In genomic region chr5:178762391-178762790, GRCh38 we compare ENCODE assay signal across 27 cellular contexts.
"Had no signal": no experiment of that assay in that cellular context is flagged by ENCODE, and none has a peak within 500 bp of the region (broad histone marks: within the 10 kb centered on the region; RNA-seq: fewer than 3 reads in every experiment).

No MANE protein-coding gene starts in this region.

- ATAC-seq: foreskin keratinocyte; gastroesophageal sphincter; heart left ventricle; left cardiac atrium; left lung; naive thymus-derived CD8-positive, alpha-beta T cell; sciatic nerve; stimulated activated naive B cell treated with anti-CD40 and anti-IgM and Interleukin-4, amounts not matched to agents 10 μg/mL and 1 μg/mL and 100 μg/mL, for 72 hours; upper lobe of right lung had no signal

- DNase-seq: cerebellar nuclear complex; effector CD8-positive, alpha-beta T cell; endodermal cell; erythroblast; foreskin keratinocyte; heart left ventricle; left cardiac atrium; left lung; naive thymus-derived CD8-positive, alpha-beta T cell; nephron progenitor cell; nucleus accumbens; stimulated activated CD4-positive, alpha-beta T cell treated with anti-CD3 and anti-CD28 coated beads, Interleukin-2, amount 100 ng/mL, for 24 hours; stimulated activated CD4-positive, alpha-beta T cell treated with anti-CD3 and anti-CD28 coated beads, Interleukin-4, amount 100 ng/mL, for 4 hours; stimulated activated naive B cell treated with anti-CD40 and anti-IgM and Interleukin-4, amounts not matched to agents 10 μg/mL and 1 μg/mL and 100 μg/mL, for 72 hours; upper lobe of right lung had no signal

- H3K4me3 Mint-ChIP-seq: dendritic cell treated with granulocyte-macrophage colony-stimulating factor and Interleukin-4, amounts not matched to agents 40 ng/mL and 50 ng/mL, for 4 days; endodermal cell; naive thymus-derived CD8-positive, alpha-beta T cell; nephron progenitor cell; stimulated activated naive B cell treated with anti-CD40 and anti-IgM and Interleukin-4, amounts not matched to agents 10 μg/mL and 1 μg/mL and 100 μg/mL, for 72 hours; stimulated activated naive CD8-positive, alpha-beta T cell treated with anti-CD3 and anti-CD28 coated beads, Interleukin-15, Interleukin-2, amounts not matched to agents 100 ng/mL and 50 ng/mL, for 24 hours had no signal

- H3K27ac ChIP-seq: foreskin keratinocyte, gastroesophageal sphincter, heart left ventricle, hepatocyte, left lung, prostate gland, right atrium auricular region, thoracic aorta, tibial nerve, upper lobe of right lung, vagina had no signal

- H3K27me3 ChIP-seq: foreskin keratinocyte, gastroesophageal sphincter, hepatocyte, left lung, right atrium auricular region, tibial nerve, upper lobe of right lung, vagina had no signal

- H3K9me3 Mint-ChIP-seq: stimulated activated naive CD8-positive, alpha-beta T cell treated with anti-CD3 and anti-CD28 coated beads, Interleukin-15, Interleukin-2, amounts not matched to agents 100 ng/mL and 50 ng/mL, for 24 hours had no signal

- FAIRE-seq: colon had no signal

- H3K9me3 ChIP-seq: prostate gland, thoracic aorta, upper lobe of right lung, vagina had no signal

- H3K36me3 Mint-ChIP-seq: stimulated activated naive B cell treated with anti-CD40 and anti-IgM and Interleukin-4, amounts not matched to agents 10 μg/mL and 1 μg/mL and 100 μg/mL, for 72 hours had no signal

- H3K4me3 ChIP-seq: gastroesophageal sphincter, heart left ventricle, hepatocyte, left lung, prostate gland, right atrium auricular region, smooth muscle cell, thoracic aorta, tibial nerve, upper lobe of right lung, vagina had no signal

- H3K4me1 ChIP-seq: foreskin keratinocyte, gastroesophageal sphincter, heart left ventricle, left lung, prostate gland, right atrium auricular region, tibial nerve, upper lobe of right lung, vagina had no signal

- H3K36me3 ChIP-seq: gastroesophageal sphincter, heart left ventricle, left lung, prostate gland, right atrium auricular region, thoracic aorta, tibial nerve, upper lobe of right lung, vagina had no signal

- H2AFZ ChIP-seq: hepatocyte had no signal

- H3K27ac Mint-ChIP-seq: dendritic cell treated with granulocyte-macrophage colony-stimulating factor and Interleukin-4, amounts not matched to agents 40 ng/mL and 50 ng/mL, for 4 days; endodermal cell; nephron progenitor cell; stimulated activated naive B cell treated with anti-CD40 and anti-IgM and Interleukin-4, amounts not matched to agents 10 μg/mL and 1 μg/mL and 100 μg/mL, for 72 hours; stimulated activated naive CD8-positive, alpha-beta T cell treated with anti-CD3 and anti-CD28 coated beads, Interleukin-15, Interleukin-2, amounts not matched to agents 100 ng/mL and 50 ng/mL, for 24 hours had no signal

- H3K4me1 Mint-ChIP-seq: endodermal cell; naive thymus-derived CD8-positive, alpha-beta T cell; stimulated activated naive B cell treated with anti-CD40 and anti-IgM and Interleukin-4, amounts not matched to agents 10 μg/mL and 1 μg/mL and 100 μg/mL, for 72 hours had no signal

- H3K27me3 Mint-ChIP-seq: stimulated activated naive CD8-positive, alpha-beta T cell treated with anti-CD3 and anti-CD28 coated beads, Interleukin-15, Interleukin-2, amounts not matched to agents 100 ng/mL and 50 ng/mL, for 24 hours had no signal

- H3K79me2 ChIP-seq: hepatocyte had no signal

- H3K4me2 ChIP-seq: hepatocyte, smooth muscle cell had no signal
